2 cellular contexts compared by ENCODE assay signal in the genomic region with DNA sequence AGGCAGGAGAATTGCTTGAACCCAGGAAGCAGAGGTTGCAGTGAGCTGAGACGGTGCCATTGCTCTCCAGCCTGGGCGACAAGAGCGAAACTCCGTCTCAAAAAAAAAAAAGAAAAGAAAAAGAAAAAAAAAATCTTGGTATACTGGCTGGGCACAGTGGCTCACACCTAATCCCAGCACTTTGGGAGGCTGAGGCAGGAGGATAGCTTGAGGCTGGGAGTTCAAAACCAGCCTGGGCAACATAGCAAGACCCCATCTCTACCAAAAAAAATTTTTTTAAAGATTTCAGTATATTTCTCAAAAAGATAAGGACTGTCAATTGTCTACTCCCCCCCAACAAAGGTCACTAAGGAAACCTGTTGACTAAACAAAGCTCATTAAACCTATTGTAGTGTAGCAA. TPM values are rescaled to one million over a fixed set of nuclear protein-coding genes. Genes with fewer than 3 reads are reported as not detected.
"Had no signal": no experiment of that assay in that cellular context is flagged by ENCODE, and none has a peak within 500 bp of the region (broad histone marks: within the 10 kb centered on the region; RNA-seq: fewer than 3 reads in every experiment).

No MANE protein-coding gene starts in this region.

RNA-seq across cellular contexts. Expression of gene FDXACB1, which starts 6.1 kb away (rescaled TPM):
- total RNA-seq: vagina had no signal

RNA-seq across cellular contexts. Expression of gene HSPB2, which starts 27.5 kb away (rescaled TPM):
- total RNA-seq: testis, vagina had no signal
